ENCODE assay signal across 3 cellular contexts in genomic region chr13:83008496-83008895, GRCh38.
"Had no signal": no experiment of that assay in that cellular context is flagged by ENCODE, and none has a peak within 500 bp of the region (broad histone marks: within the 10 kb centered on the region; RNA-seq: fewer than 3 reads in every experiment).

No MANE protein-coding gene starts in this region.

- H3K4me3 ChIP-seq: GM12878 had no signal

- DNase-seq: GDM1, GF-D8 had no signal
